In genomic region chr3:62497156-62497555, GRCh38 we compare ENCODE assay signal across 28 cellular contexts.
"Had no signal": no experiment of that assay in that cellular context is flagged by ENCODE, and none has a peak within 500 bp of the region (broad histone marks: within the 10 kb centered on the region; RNA-seq: fewer than 3 reads in every experiment).

No MANE protein-coding gene starts in this region.

- ATAC-seq: activated naive CD4-positive, alpha-beta T cell treated with anti-CD3 and anti-CD28 coated beads, Interleukin-2, amount 50 U/mL, for 72 hours; activated naive CD8-positive, alpha-beta T cell treated with anti-CD3 and anti-CD28 coated beads, Interleukin-2, amount 50 U/mL, for 24 hours; activated T-cell treated with anti-CD3 and anti-CD28 coated beads, Interleukin-2, amount 50 U/mL, for 4 hours; activated T-cell treated with anti-CD3 and anti-CD28 coated beads, Interleukin-2, amount 50 U/mL, for 72 hours; activated T-helper 17 cell treated with anti-CD3 and anti-CD28 coated beads, Interleukin-2, amount 50 U/mL, for 72 hours; body of pancreas had no signal

- DNase-seq: activated effector memory CD4-positive, alpha-beta T cell treated with anti-CD3 and anti-CD28 coated beads, Interleukin-2, amount 50 U/mL, for 16 hours; activated effector memory CD4-positive, alpha-beta T cell treated with Interleukin-2 at 50 U/mL for 16 hours; activated gamma-delta T cell; activated gamma-delta T cell treated with Interleukin-2 at 50 U/mL for 16 hours; activated naive CD4-positive, alpha-beta T cell; activated naive CD4-positive, alpha-beta T cell treated with anti-CD3 and anti-CD28 coated beads for 36 hours; activated naive CD4-positive, alpha-beta T cell treated with anti-CD3 and anti-CD28 coated beads, Interleukin-2, amount 10 ng/mL, durations not matched to agents 7 days and 5 days; activated naive CD4-positive, alpha-beta T cell treated with anti-CD3 and anti-CD28 coated beads, Interleukin-2, amount 50 U/mL, for 16 hours; activated naive CD4-positive, alpha-beta T cell treated with Interleukin-2 at 50 U/mL for 16 hours; activated naive CD8-positive, alpha-beta T cell treated with anti-CD3 and anti-CD28 coated beads for 36 hours; activated naive CD8-positive, alpha-beta T cell treated with anti-CD3 and anti-CD28 coated beads, Interleukin-2, amount 10 ng/mL, durations not matched to agents 7 days and 5 days; activated naive CD8-positive, alpha-beta T cell treated with anti-CD3 and anti-CD28 coated beads, Interleukin-2, amount 50 U/mL, for 24 hours; activated T-cell treated with anti-CD3 and anti-CD28 coated beads, Interleukin-2, amount 50 U/mL, for 1 hour; activated T-cell treated with anti-CD3 and anti-CD28 coated beads, Interleukin-2, amount 50 U/mL, for 24 hours; activated T-cell treated with anti-CD3 and anti-CD28 coated beads, Interleukin-2, amount 50 U/mL, for 4 hours; activated T-cell treated with anti-CD3 and anti-CD28 coated beads, Interleukin-2, amount 50 U/mL, for 48 hours; activated T-cell treated with anti-CD3 and anti-CD28 coated beads, Interleukin-2, amount 50 U/mL, for 72 hours; adrenal gland; amniotic stem cell; anterior cingulate cortex; aorta; body of pancreas; brain microvascular endothelial cell; caudate nucleus; central memory CD4-positive, alpha-beta T cell; cerebellar nuclear complex had no signal
